ENCODE assay signal across 10 cellular contexts in genomic region chr20:45944151-45944964, GRCh38. TPM values are rescaled to one million over a fixed set of nuclear protein-coding genes. Genes with fewer than 3 reads are reported as not detected.
DNase-seq lines count a peak whose midpoint lies in the region; ATAC-seq and TF ChIP-seq lines count a peak whose summit lies in the region.
"Had no signal": no experiment of that assay in that cellular context is flagged by ENCODE, and none has a peak within 500 bp of the region (broad histone marks: within the 10 kb centered on the region; RNA-seq: fewer than 3 reads in every experiment).

No MANE protein-coding gene starts in this region.

- ATAC-seq in natural killer cell, result peak; percentile 58 to 61 (median 61)
- ATAC-seq in HG03045 (IDR thresholded peaks at IDR 0.05; ENCODE audit: unreplicated experiment), result no peak

- TF ChIP-seq CTCF in NB4 (IDR thresholded peaks at IDR 0.05; ENCODE audit: low read depth, low read length) (no peak), astrocyte of the spinal cord (IDR thresholded peaks at IDR 0.05; ENCODE audit: low read depth, low read length) (no peak), natural killer cell (IDR thresholded peaks at IDR 0.05) (no peak), brain microvascular endothelial cell (IDR thresholded peaks at IDR 0.05; ENCODE audit: low read depth, low read length, missing control alignments) (no peak)

- H3K36me3 Mint-ChIP-seq in natural killer cell, result peaks cover 13% of the 10 kb centered on the region
- peaks cover 42 to 79% of the 10 kb centered on the region in 2 donors for H3K36me3 Mint-ChIP-seq in CD4-positive, alpha-beta memory T cell

- no peak overlapping the region for H3K27ac ChIP-seq in CD4-positive, alpha-beta memory T cell (ENCODE audit: low read depth, low read length)
- no peak overlapping the region for H3K27ac ChIP-seq in brain microvascular endothelial cell

- peak overlapping the region; percentile 32 for H3K4me3 Mint-ChIP-seq in natural killer cell
- H3K4me3 Mint-ChIP-seq in CD4-positive, alpha-beta memory T cell, result no peak overlapping the region

- H3K4me3 ChIP-seq in NB4 (ENCODE audit: low read depth, low read length), result no peak overlapping the region
- no peak overlapping the region for H3K4me3 ChIP-seq in astrocyte of the spinal cord (ENCODE audit: low read depth, low read length)
- no peak overlapping the region for H3K4me3 ChIP-seq in CD4-positive, alpha-beta memory T cell (ENCODE audit: low read length in 2 of 2)
- no peak overlapping the region for H3K4me3 ChIP-seq in brain microvascular endothelial cell (ENCODE audit: low read depth, low read length)

- H3K27ac Mint-ChIP-seq in natural killer cell, result peak overlapping the region; percentile 90 to 97
- H3K27ac Mint-ChIP-seq in CD4-positive, alpha-beta memory T cell, result peak overlapping the region in 3 of 7 donors; percentile 50 to 55 (median 51)

- DNase-seq in Daoy (ENCODE audit: low read depth) (peak; percentile 44), NB4 (ENCODE audit: low read depth) (peak; percentile 83), astrocyte of the spinal cord (ENCODE audit: low read depth, low spot score) (peak; percentile 38), natural killer cell (no peak), EL (no peak), brain microvascular endothelial cell (no peak)
- DNase-seq in CD4-positive, alpha-beta memory T cell, result no peak
- DNase-seq: activated CD4-positive, alpha-beta T cell treated with anti-CD3 and anti-CD28 coated beads, Interleukin-2, amount 50 U/mL, for 1 hour; DMS79 treated with DMSO at 0.1 percent for 48 hours had no signal

- H3K9me3 ChIP-seq in CD4-positive, alpha-beta memory T cell (ENCODE audit: control insufficient read depth in 1 of 2, low read length in 2 of 2), result no peaks in the 10 kb centered on the region

- in situ Hi-C loops in astrocyte of the spinal cord (cut with HindIII; ENCODE audit: low sequenced_read_pairs) (no loop called here), brain microvascular endothelial cell (cut with HindIII; ENCODE audit: low pct_ligation_motif_present, low sequenced_read_pairs) (no loop called here)

- no peaks in the 10 kb centered on the region for H3K27me3 ChIP-seq in CD4-positive, alpha-beta memory T cell (ENCODE audit: insufficient read depth, low read length)
- no peaks in the 10 kb centered on the region for H3K27me3 ChIP-seq in brain microvascular endothelial cell (replicated peaks)

- no peak for TF ChIP-seq POLR2A in NB4 (IDR thresholded peaks at IDR 0.05; ENCODE audit: extremely low read depth, insufficient read length)

- no peaks in the 10 kb centered on the region for H3K9me3 Mint-ChIP-seq in natural killer cell
- H3K9me3 Mint-ChIP-seq in CD4-positive, alpha-beta memory T cell, result no peaks in the 10 kb centered on the region

- peaks cover 36 to 57% of the 10 kb centered on the region in 2 donors for H3K4me1 Mint-ChIP-seq in natural killer cell
- H3K4me1 Mint-ChIP-seq in CD4-positive, alpha-beta memory T cell, result peaks cover 2 to 26% (median 16%) of the 10 kb centered on the region in 4 donors

- intact Hi-C loops in natural killer cell (cut with micrococcal nuclease), result loop anchor here (1.0 kb wide), 1 partner anchor 9 kb away; no protein-coding TSS in a partner anchor
- intact Hi-C loops in CD4-positive, alpha-beta memory T cell (cut with micrococcal nuclease), result no loop called here

- no peaks in the 10 kb centered on the region for H3K4me1 ChIP-seq in CD4-positive, alpha-beta memory T cell (ENCODE audit: insufficient read depth, low read length)

- H3K36me3 ChIP-seq in CD4-positive, alpha-beta memory T cell (ENCODE audit: insufficient read depth, low read length), result peaks cover 71% of the 10 kb centered on the region
- H3K36me3 ChIP-seq in brain microvascular endothelial cell (replicated peaks), result peaks cover 69% of the 10 kb centered on the region

- H3K27me3 Mint-ChIP-seq in natural killer cell (ENCODE audit: low read depth in 2 of 2), result no peaks in the 10 kb centered on the region
- H3K27me3 Mint-ChIP-seq in CD4-positive, alpha-beta memory T cell, result no peaks in the 10 kb centered on the region

- CTCF ChIA-PET in CD4-positive, alpha-beta memory T cell (lab: Charles Lee; ENCODE audit: partially characterized antibody), result interaction anchor here (0.8 to 2.3 kb wide), 2 partner anchors 25 to 47 kb away, joined by 3 to 7 read pairs; no protein-coding TSS in a partner anchor

- POLR2A ChIA-PET in CD4-positive, alpha-beta memory T cell (lab: Charles Lee; ENCODE audit: partially characterized antibody), result interaction anchor here (0.9 to 13.3 kb wide), 5 partner anchors 8 to 111 kb away, joined by 3 to 175 read pairs (median 58); partner anchors contain the start of genes PCIF1 and ZNF335

RNA-seq across cellular contexts. Expression of gene PCIF1, which starts 9.9 kb away (rescaled TPM):
- 2.7 and 3.6 TPM in 2 replicates for total RNA-seq in Daoy (2014; rRNA removed; shearing (Covaris generic))
- total RNA-seq in natural killer cell, result 10 to 100 TPM; 72.0 to 85.1 (median 73.3) TPM
- total RNA-seq in CD4-positive, alpha-beta memory T cell, result 10 to 100 TPM; 63.1 to 69.4 TPM
- polyA plus RNA-seq in CD4-positive, alpha-beta memory T cell, result 10 to 100 TPM; 70.9 to 83.4 TPM

RNA-seq across cellular contexts. Expression of gene ZNF335, which starts 27.6 kb away (rescaled TPM):
- 9.5 and 12.1 TPM in 2 replicates for total RNA-seq in Daoy (2014; rRNA removed; shearing (Covaris generic))
- 100 to 1,000 TPM; 101 to 119 (median 102) TPM for total RNA-seq in natural killer cell
- 10 to 100 TPM; 62.5 to 63.2 TPM for total RNA-seq in CD4-positive, alpha-beta memory T cell
- 10 to 100 TPM in 1 of 2 donors, 1 to 10 TPM in 1; 6.4 to 16.5 TPM for polyA plus RNA-seq in CD4-positive, alpha-beta memory T cell

RNA-seq across cellular contexts. Expression of gene PLTP, which starts 32.4 kb away (rescaled TPM):
- total RNA-seq in Daoy (2014; rRNA removed; shearing (Covaris generic)), result 0.30 and 0.80 TPM in 2 replicates
- 1 to 10 TPM in 2 of 3 donors, under 1 TPM in 1; 0.63 to 3.5 (median 3.2) TPM for total RNA-seq in natural killer cell
- under 1 TPM in 1 of 2 experiments, not detected in 1; 0.19 TPM for total RNA-seq in CD4-positive, alpha-beta memory T cell
- polyA plus RNA-seq in CD4-positive, alpha-beta memory T cell, result under 1 TPM; 0.29 to 0.69 TPM

RNA-seq across cellular contexts. Expression of gene CTSA, which starts 53.2 kb away (rescaled TPM):
- 25.4 and 34.7 TPM in 2 replicates for total RNA-seq in Daoy (2014; rRNA removed; shearing (Covaris generic))
- 100 to 1,000 TPM in 1 of 3 donors, 10 to 100 TPM in 2; 72.8 to 108 (median 86.8) TPM for total RNA-seq in natural killer cell
- 100 to 1,000 TPM; 102 to 103 TPM for total RNA-seq in CD4-positive, alpha-beta memory T cell
- polyA plus RNA-seq in CD4-positive, alpha-beta memory T cell, result 100 to 1,000 TPM; 143 to 165 TPM

RNA-seq across cellular contexts. Expression of gene NEURL2, which starts 53.4 kb away (rescaled TPM):
- total RNA-seq in Daoy (2014; rRNA removed; shearing (Covaris generic)), result 0.42 and 2.3 TPM in 2 replicates
- total RNA-seq in natural killer cell, result 1 to 10 TPM in 2 of 3 donors, under 1 TPM in 1; 0.89 to 1.4 (median 1.4) TPM
- 1 to 10 TPM; 5.5 to 5.6 TPM for total RNA-seq in CD4-positive, alpha-beta memory T cell
- under 1 TPM; 0.29 to 0.75 TPM for polyA plus RNA-seq in CD4-positive, alpha-beta memory T cell

Comparison
In these comparisons a context has a peak if more than half of its experiments do, and no peak if none do; other contexts are left out.
1. DNase-seq: peak in Daoy (single experiment), NB4 (single experiment) and astrocyte of the spinal cord (single experiment); none in natural killer cell (single experiment), EL (single experiment), CD4-positive, alpha-beta memory T cell (0 of 5) and brain microvascular endothelial cell (single experiment).
2. RNA of gene PCIF1, which starts 9.9 kb away (total RNA-seq): 72.0 to 85.1 TPM in natural killer cell and 63.1 to 69.4 TPM in CD4-positive, alpha-beta memory T cell; 2.7 to 3.6 TPM in Daoy; every median in the first group is over 10 times any median in the second.